In the genomic region with DNA sequence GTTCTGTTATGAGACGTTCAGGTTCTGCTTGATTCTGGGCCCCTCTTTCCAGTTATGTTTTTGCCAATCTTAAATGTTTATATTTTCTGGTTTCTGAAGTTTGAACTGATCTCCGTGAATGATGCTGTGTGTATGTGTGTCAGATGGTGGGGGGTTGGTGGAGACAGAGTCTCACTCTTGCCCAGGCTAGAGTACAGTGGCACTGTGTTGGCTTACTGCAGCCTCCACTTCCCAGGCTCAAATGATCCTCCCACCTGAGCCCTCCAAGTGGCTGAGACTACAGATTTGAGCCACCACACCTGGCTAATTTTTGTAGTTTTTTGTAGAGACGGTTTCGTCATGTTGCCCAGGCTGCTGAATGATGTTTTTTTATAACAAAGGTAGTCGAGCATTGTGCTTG, we compare ENCODE assay signal across 1 cellular context.
TF ChIP-seq lines count a peak whose summit lies in the region.

No MANE protein-coding gene starts in this region.

TF ChIP-seq in HepG2, 621 proteins besides CTCF, POLR2A, EP300 and RAD21:
- TF ChIP-seq RBM22 (optimal IDR thresholded peaks at IDR 0.05; ENCODE audit: low read length): peak; percentile 23
- no peak for TF ChIP-seq EZH2 (conservative IDR thresholded peaks at IDR 0.05; ENCODE audit: low read depth, low read length)
